29 cellular contexts compared by ENCODE assay signal in genomic region chr7:151591866-151592265, GRCh38.
DNase-seq lines count a peak whose midpoint lies in the region; ATAC-seq, FAIRE-seq and TF ChIP-seq lines count a peak whose summit lies in the region.
"Had no signal": no experiment of that assay in that cellular context is flagged by ENCODE, and none has a peak within 500 bp of the region (broad histone marks: within the 10 kb centered on the region; RNA-seq: fewer than 3 reads in every experiment).

No MANE protein-coding gene starts in this region.

- no peak overlapping the region for H2BK5ac ChIP-seq in neuronal stem cell (ENCODE audit: low read length)

- H3K18ac ChIP-seq in neuronal stem cell (ENCODE audit: low read length) = no peak overlapping the region

- TF ChIP-seq RAD21 in K562 (CRISPR knock-in tag; conservative IDR thresholded peaks at IDR 0.05 in 1 of 2, IDR thresholded peaks at IDR 0.05 in 1 of 2) = no peak

- H2BK12ac ChIP-seq in neuronal stem cell (ENCODE audit: low read length) = no peak overlapping the region

- H3K4me1 Mint-ChIP-seq in HFFc6 (ENCODE audit: low read depth) = peaks cover 27% of the 10 kb centered on the region
- H3K4me1 Mint-ChIP-seq: CD14-positive monocyte had no signal

- H3K9me2 ChIP-seq in GM23248 (ENCODE audit: insufficient read depth) = no peaks in the 10 kb centered on the region

- H3K79me1 ChIP-seq in neuronal stem cell (ENCODE audit: low read depth, low read length) = no peaks in the 10 kb centered on the region

- H3K27ac ChIP-seq in GM23248 (peak overlapping the region; percentile 81; the same call in 1 of the 2 replicates), K562 (ENCODE audit: extremely low read depth, low read depth, low read length) (no peak overlapping the region), neuronal stem cell (replicated peaks; ENCODE audit: low read length) (no peak overlapping the region)

- no peak overlapping the region for H4K91ac ChIP-seq in neuronal stem cell (ENCODE audit: low read depth, low read length, poor library complexity)

- H3K36me3 ChIP-seq in GM23248 (ENCODE audit: low read depth) = no peaks in the 10 kb centered on the region
- no peaks in the 10 kb centered on the region for H3K36me3 ChIP-seq in K562 (ENCODE audit: control insufficient read depth, insufficient read depth, low read length)
- H3K36me3 ChIP-seq in neuronal stem cell (replicated peaks in 1 of 2; ENCODE audit: control insufficient read depth in 2 of 2, insufficient read depth in 2 of 2, low read length in 2 of 2) = peaks cover 0 to 1% of the 10 kb centered on the region in 2 donors
- H3K36me3 ChIP-seq: BE2C, MG63 had no signal

- no peak overlapping the region for H3K4me3 Mint-ChIP-seq in HFFc6
- H3K4me3 Mint-ChIP-seq: CD14-positive monocyte; CD8-positive, alpha-beta memory T cell had no signal

- in situ Hi-C loops in GM23248 (cut with MboI) (no loop called here), K562 (cut with MboI) (no loop called here)

- no peaks in the 10 kb centered on the region for H3K9me3 Mint-ChIP-seq in HFFc6
- H3K9me3 Mint-ChIP-seq: CD8-positive, alpha-beta memory T cell had no signal

- H3K14ac ChIP-seq in neuronal stem cell (ENCODE audit: low read length) = no peak overlapping the region

- no peak overlapping the region for H3K23ac ChIP-seq in neuronal stem cell (ENCODE audit: low read depth, low read length, poor library complexity)

- no peak overlapping the region for H2BK120ac ChIP-seq in neuronal stem cell (ENCODE audit: low read depth, low read length)

- intact Hi-C loops in K562 (cut with micrococcal nuclease) = no loop called here

- no peaks in the 10 kb centered on the region for H3K9me1 ChIP-seq in K562 (ENCODE audit: control insufficient read depth, insufficient read depth, low read length)

- TF ChIP-seq EP300 in K562 (IDR thresholded peaks at IDR 0.05; ENCODE audit: low read length) = no peak

- H2BK15ac ChIP-seq in neuronal stem cell (ENCODE audit: low read length) = no peak overlapping the region

- TF ChIP-seq CTCF in HFFc6 (IDR thresholded peaks at IDR 0.05) (no peak), K562 (IDR thresholded peaks at IDR 0.05 in 2 of 3, conservative IDR thresholded peaks at IDR 0.05 in 1 of 3; ENCODE audit: insufficient read depth in 2 of 3, low read depth in 1 of 3, low read length in 3 of 3) (no peak)

- H3K4me2 ChIP-seq in GM23248 (ENCODE audit: unreplicated experiment) (no peak overlapping the region), K562 (ENCODE audit: insufficient read depth, low read length) (no peak overlapping the region), neuronal stem cell (ENCODE audit: insufficient read depth, low read length, poor library complexity, severe bottlenecking) (no peak overlapping the region)

- H3K27me3 ChIP-seq in GM23248 (replicated peaks; ENCODE audit: insufficient read depth) (no peaks in the 10 kb centered on the region), K562 (ENCODE audit: control insufficient read depth in 2 of 2, insufficient read depth in 2 of 2, low read length in 2 of 2) (peaks cover 60 to 68% of the 10 kb centered on the region in 2 experiments), neuronal stem cell (ENCODE audit: control insufficient read depth in 3 of 3, insufficient read depth in 3 of 3, low read depth in 1 of 3, low read length in 3 of 3) (no peaks in the 10 kb centered on the region)
- H3K27me3 ChIP-seq: BE2C, MG63 had no signal

- peaks cover 11% of the 10 kb centered on the region for H3K36me3 Mint-ChIP-seq in HFFc6 (ENCODE audit: low read depth)

- peaks cover 7% of the 10 kb centered on the region; the same call in 1 of the 2 replicates for H3F3A ChIP-seq in GM23248 (ENCODE audit: insufficient read depth)

- no peak for FAIRE-seq in K562 (lab: Jason Lieb, UNC)
- FAIRE-seq: GM12891, GM19239, H54, HTR-8/SVneo had no signal

- no TSS peak for BruUV-seq in K562 (replicated peaks; lab: Mats Ljungman, UMichigan)

- no peaks in the 10 kb centered on the region for H3K9me3 ChIP-seq in GM23248 (ENCODE audit: low read depth)
- no peaks in the 10 kb centered on the region for H3K9me3 ChIP-seq in K562 (replicated peaks; ENCODE audit: control insufficient read depth, insufficient read depth, low read depth, low read length)
- H3K9me3 ChIP-seq in neuronal stem cell (replicated peaks in 1 of 2; ENCODE audit: control insufficient read depth in 2 of 2, insufficient read depth in 1 of 2, low read depth in 1 of 2, low read length in 2 of 2) = peaks cover 0 to 3% of the 10 kb centered on the region in 2 donors
- H3K9me3 ChIP-seq: BE2C, MG63 had no signal

- H4K20me1 ChIP-seq in GM23248 (ENCODE audit: insufficient read depth) (no peaks in the 10 kb centered on the region), K562 (replicated peaks; ENCODE audit: control insufficient read depth, insufficient read depth, low read length) (peaks cover 8% of the 10 kb centered on the region; the same call in 1 of the 2 replicates)

- H4K8ac ChIP-seq in neuronal stem cell (ENCODE audit: low read depth, low read length) = no peak overlapping the region

- TF ChIP-seq POLR2A in K562 (conservative IDR thresholded peaks at IDR 0.05) = no peak

- WGBS in GM23248 (ENCODE audit: low coverage in 1 of 2, low lambda C conversion rate in 2 of 2, missing lambda C conversion rate in 2 of 2), 2 experiments = 91 to 95% methylated on average over 14 of the region's 14 CpGs
- WGBS in K562 (ENCODE audit: insufficient coverage, low coverage, missing lambda C conversion rate) = 3% methylated on average over 14 of the region's 14 CpGs
- WGBS in neuronal stem cell (ENCODE audit: extremely low coverage in 2 of 2, insufficient read length in 2 of 2, insufficient replicate concordance in 1 of 2), 2 donors = no CpG with 5 or more reads among the region's 14 CpGs

- H2AFZ ChIP-seq in GM23248 = no peak overlapping the region
- H2AFZ ChIP-seq in K562 (ENCODE audit: low read depth, low read length) = no peak overlapping the region
- no peak overlapping the region for H2AFZ ChIP-seq in neuronal stem cell (ENCODE audit: low read length)

- CTCF ChIA-PET in K562 (lab: Yijun Ruan, JAX; ENCODE audit: low intra/inter-chr PET ratio) = no interaction called here

- POLR2A ChIA-PET in K562 (lab: Yijun Ruan, JAX) = interaction anchor here (0.6 to 2.7 kb wide), 5 partner anchors 9 to 1837 kb away, joined by 3 to 10 read pairs (median 4); no protein-coding TSS in a partner anchor

- H3K79me2 ChIP-seq in GM23248 (ENCODE audit: insufficient read depth) (peaks cover 42% of the 10 kb centered on the region), K562 (ENCODE audit: control insufficient read depth, insufficient read depth, low read length) (no peaks in the 10 kb centered on the region)

- H3K4ac ChIP-seq in neuronal stem cell (ENCODE audit: low read length) = no peak overlapping the region

- H3K4me3 ChIP-seq in GM23248 (no peak overlapping the region), K562 (no peak overlapping the region), neuronal stem cell (ENCODE audit: low read length in 2 of 2) (no peak overlapping the region)
- H3K4me3 ChIP-seq: MG63 had no signal

- H3K4me1 ChIP-seq in GM23248 (ENCODE audit: insufficient read depth) (peaks cover 14% of the 10 kb centered on the region), K562 (replicated peaks in 1 of 2; ENCODE audit: control insufficient read depth in 2 of 2, insufficient read depth in 2 of 2, low read length in 2 of 2) (no peaks in the 10 kb centered on the region), neuronal stem cell (ENCODE audit: control insufficient read depth in 2 of 2, insufficient read depth in 1 of 2, low read depth in 1 of 2, low read length in 2 of 2) (peaks cover 0 to 2% of the 10 kb centered on the region in 2 donors)
- H3K4me1 ChIP-seq: BE2C had no signal

- DNase-seq in GM23248 (no peak), HFFc6 (no peak), K562 (ENCODE audit: extremely low read depth in 1 of 4, low spot score in 3 of 4) (no peak), neuronal stem cell (ENCODE audit: low spot score) (no peak)
- no peak for DNase-seq in activated effector memory CD4-positive, alpha-beta T cell treated with Interleukin-2 at 50 U/mL for 16 hours
- DNase-seq: ACHN; BE2C; CD8-positive, alpha-beta memory T cell; DMS 273 treated with DMSO at 0.1 percent for 48 hours; DMS79; GF-D8; KG1; MG63; NCI-H1105 treated with DMSO at 0.1 percent for 48 hours; NCI-H146; NCI-H1930; NCI-H2107; NCI-H524 treated with DMSO at 0.1 percent for 48 hours; NCI-H774; NK-92 treated with Interleukin-12 subunit alpha and Interleukin-12 subunit beta, amount 100 ng/mL, for 24 hours; PC-3; Right ventricle myocardium superior had no signal

- no peak overlapping the region for H2AK5ac ChIP-seq in neuronal stem cell (ENCODE audit: low read depth, low read length)

- ATAC-seq in K562 (peak; percentile 22; the same call in 2 of the 3 replicates), GM21528 (IDR thresholded peaks at IDR 0.05; ENCODE audit: low FRiP score, unreplicated experiment) (no peak), HG02763 (IDR thresholded peaks at IDR 0.05; ENCODE audit: unreplicated experiment) (no peak)

- peak overlapping the region; percentile 79; the same call in 1 of the 2 replicates for H3K27ac Mint-ChIP-seq in HFFc6

- H3K9ac ChIP-seq in GM23248 (no peak overlapping the region), K562 (ENCODE audit: insufficient read depth in 1 of 2, low read depth in 2 of 2, low read length in 2 of 2) (no peak overlapping the region), neuronal stem cell (ENCODE audit: low read depth, low read length, poor library complexity) (peak overlapping the region; percentile 32)

- no peaks in the 10 kb centered on the region; the same call in none of the 2 replicates for H3K27me3 Mint-ChIP-seq in HFFc6 (ENCODE audit: insufficient read depth)
- H3K27me3 Mint-ChIP-seq: CD8-positive, alpha-beta memory T cell had no signal

TF ChIP-seq in K562, 482 proteins besides CTCF, POLR2A, EP300 and RAD21 (continues in another document):
- TF ChIP-seq ZNF766 (CRISPR knock-in tag; conservative IDR thresholded peaks at IDR 0.05) = no peak
- no peak for TF ChIP-seq MLLT1 (IDR thresholded peaks at IDR 0.05)
- TF ChIP-seq JUN (IDR thresholded peaks at IDR 0.05; ENCODE audit: borderline replicate concordance, low read depth, low read length) = no peak
- TF ChIP-seq JUN (CRISPR knock-in tag; IDR thresholded peaks at IDR 0.05; ENCODE audit: borderline replicate concordance) = no peak
